In the genomic region with DNA sequence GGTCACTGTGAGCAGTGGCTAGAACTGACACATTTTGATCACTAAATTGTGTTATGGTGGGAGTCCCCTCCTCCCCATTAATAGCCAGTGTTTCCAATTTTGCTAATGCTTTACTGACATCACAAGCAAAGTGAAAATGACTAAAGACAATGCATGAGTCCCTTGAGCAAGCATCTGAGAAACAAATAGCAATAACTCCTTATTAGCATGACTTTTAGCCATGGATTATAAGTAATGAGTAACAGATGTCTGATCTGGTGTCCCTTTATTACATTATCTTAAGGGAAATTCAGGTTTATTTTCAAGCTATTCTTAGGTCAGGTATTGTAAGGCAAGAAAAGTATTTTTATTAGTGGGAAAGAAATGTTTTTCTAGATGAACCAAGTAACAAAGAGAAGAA, we compare ENCODE assay signal across 1 cellular context.
TF ChIP-seq lines count a peak whose summit lies in the region.

No MANE protein-coding gene starts in this region.

TF ChIP-seq in SK-N-SH, 30 proteins besides CTCF, POLR2A, EP300 and RAD21:
- TF ChIP-seq FOXJ3 (CRISPR knock-in tag; IDR thresholded peaks at IDR 0.05): 0 out of 2 replicates have a peak, but pooled peaks have one; percentile 26
- TF ChIP-seq GATA2 (CRISPR knock-in tag; IDR thresholded peaks at IDR 0.05): peak; percentile 47
- TF ChIP-seq, protein P1, sequence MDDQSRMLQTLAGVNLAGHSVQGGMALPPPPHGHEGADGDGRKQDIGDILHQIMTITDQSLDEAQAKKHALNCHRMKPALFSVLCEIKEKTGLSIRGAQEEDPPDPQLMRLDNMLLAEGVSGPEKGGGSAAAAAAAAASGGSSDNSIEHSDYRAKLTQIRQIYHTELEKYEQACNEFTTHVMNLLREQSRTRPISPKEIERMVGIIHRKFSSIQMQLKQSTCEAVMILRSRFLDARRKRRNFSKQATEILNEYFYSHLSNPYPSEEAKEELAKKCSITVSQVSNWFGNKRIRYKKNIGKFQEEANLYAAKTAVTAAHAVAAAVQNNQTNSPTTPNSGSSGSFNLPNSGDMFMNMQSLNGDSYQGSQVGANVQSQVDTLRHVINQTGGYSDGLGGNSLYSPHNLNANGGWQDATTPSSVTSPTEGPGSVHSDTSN (IDR thresholded peaks at IDR 0.05): no peak
- no peak for TF ChIP-seq JUND (IDR thresholded peaks at IDR 0.05)
- TF ChIP-seq TCF12 (IDR thresholded peaks at IDR 0.05): peak; percentile 30; the same call in 1 of the 2 replicates
- peak; percentile 67; the same call in 1 of the 2 replicates for TF ChIP-seq RCOR1 (IDR thresholded peaks at IDR 0.05; ENCODE audit: low read length)
- TF ChIP-seq FOSL2 (IDR thresholded peaks at IDR 0.05; ENCODE audit: borderline replicate concordance, low read depth): no peak
- no peak for TF ChIP-seq ELF1 (IDR thresholded peaks at IDR 0.05)
